In the genomic region with DNA sequence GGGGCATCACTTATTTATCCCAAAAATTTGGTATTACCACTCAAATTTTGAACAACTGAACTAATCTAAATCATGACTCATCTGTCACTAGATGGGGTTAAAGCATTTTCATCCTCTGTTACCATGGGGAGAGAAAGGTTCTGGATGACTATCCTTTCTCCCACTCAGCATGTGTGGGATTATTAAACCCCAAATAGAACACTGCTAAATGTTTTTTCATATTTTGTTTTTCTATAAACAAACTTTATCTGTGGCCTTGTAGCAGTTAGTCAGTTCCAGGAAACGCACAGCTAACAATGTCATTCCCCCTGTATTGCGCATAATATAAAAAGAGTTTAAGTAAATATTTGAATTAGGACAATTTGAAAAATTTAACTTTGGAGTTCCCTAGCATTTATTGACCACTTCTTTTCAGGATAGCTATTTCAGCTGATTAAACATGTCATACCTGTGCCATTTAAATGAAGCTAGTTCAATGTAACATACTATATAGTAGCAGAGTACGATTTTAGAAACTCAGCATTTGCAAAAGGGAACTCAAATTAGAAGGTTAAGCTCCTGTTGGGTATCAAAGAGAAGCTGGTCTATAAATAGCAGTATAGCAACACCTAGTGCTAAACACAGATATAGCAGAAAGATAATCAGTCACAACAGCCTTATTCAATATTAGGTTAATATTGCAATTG, we compare ENCODE assay signal across 8 cellular contexts. TPM values are rescaled to one million over a fixed set of nuclear protein-coding genes. Genes with fewer than 3 reads are reported as not detected.
A peak's percentile ranks its signal among the peaks of the same experiment; 100 is the strongest.
DNase-seq lines count a peak whose midpoint lies in the region; ATAC-seq and TF ChIP-seq lines count a peak whose summit lies in the region.

No MANE protein-coding gene starts in this region.

- ATAC-seq in Right ventricle myocardium inferior, result no peak

- H3K27me3 ChIP-seq in cardiac muscle cell (no peaks in the 10 kb centered on the region), kidney epithelial cell (ENCODE audit: control insufficient read depth, insufficient read depth, low read length) (no peaks in the 10 kb centered on the region)

- H3K36me3 ChIP-seq in cardiac muscle cell, result no peaks in the 10 kb centered on the region
- H3K36me3 ChIP-seq in kidney epithelial cell (ENCODE audit: control insufficient read depth, insufficient read depth, low read length), result no peaks in the 10 kb centered on the region

- TF ChIP-seq CTCF in cardiac muscle cell (IDR thresholded peaks at IDR 0.05; ENCODE audit: low read depth, low read length), result peak; percentile 37
- TF ChIP-seq CTCF in kidney epithelial cell (IDR thresholded peaks at IDR 0.05; ENCODE audit: insufficient read depth, low read length, poor library complexity, severe bottlenecking), result peak; percentile 54
- TF ChIP-seq CTCF in lower leg skin (IDR thresholded peaks at IDR 0.05), result no peak

- H3K4me3 ChIP-seq in cardiac muscle cell (no peak overlapping the region), kidney epithelial cell (ENCODE audit: low read depth, low read length) (no peak overlapping the region), lower leg skin (ENCODE audit: low read depth, poor library complexity, severe bottlenecking) (no peak overlapping the region)

- no peak for TF ChIP-seq POLR2A in lower leg skin (IDR thresholded peaks at IDR 0.05)

- intact Hi-C loops in Right ventricle myocardium inferior (cut with DNase I) (loop anchor here (5.0 to 10.0 kb wide), 3 partner anchors 187 to 481 kb away; no protein-coding TSS in a partner anchor), head of caudate nucleus (cut with DNase I) (loop anchor here (5.0 kb wide), 1 partner anchor 187 kb away; no protein-coding TSS in a partner anchor), lower leg skin (cut with DNase I; ENCODE audit: low total_unique reads) (loop anchor here (10.0 kb wide), 1 partner anchor 179 kb away; no protein-coding TSS in a partner anchor)

- no peaks in the 10 kb centered on the region for H3K9me3 ChIP-seq in cardiac muscle cell (ENCODE audit: low read depth)

- peak overlapping the region; percentile 66 for H3K27ac ChIP-seq in cardiac muscle cell

- DNase-seq in cardiac muscle cell (ENCODE audit: low read depth in 1 of 2, low spot score in 1 of 2) (peak in 1 of 2 donors; percentile 66), Right ventricle myocardium inferior (ENCODE audit: missing footprints) (no peak), HT-29 (ENCODE audit: low spot score) (peak; percentile 44), SW480 (ENCODE audit: low spot score) (peak; percentile 79), kidney epithelial cell (ENCODE audit: low read depth) (no peak), head of caudate nucleus (no peak), lower leg skin (ENCODE audit: low spot score in 2 of 2) (no peak)
- no peak for DNase-seq in activated CD4-positive, CD25-positive, alpha-beta regulatory T cell treated with anti-CD3 and anti-CD28 coated beads, Interleukin-2, amount 50 U/mL, for 72 hours

- peaks cover 36% of the 10 kb centered on the region for H3K4me1 ChIP-seq in cardiac muscle cell (ENCODE audit: low read depth)

- 43 to 54% methylated on average over 3 of the region's 3 CpGs for WGBS in lower leg skin, 2 donors

RNA-seq across cellular contexts. Expression of gene TMEM212, which starts 9.2 kb away (rescaled TPM):
- total RNA-seq in cardiac muscle cell (not detected in 2 replicates), Right ventricle myocardium inferior (not detected), kidney epithelial cell (not detected in 2 replicates), lower leg skin (not detected)
- 0.26 TPM in 1 of 2 replicates, not detected in the other for polyA plus RNA-seq in cardiac muscle cell
- total RNA-seq in HT-29 (2014; rRNA removed; shearing (Covaris generic)), result 0.05 TPM in 1 of 2 replicates, not detected in the other

RNA-seq across cellular contexts. Expression of gene PLD1, which starts 23.6 kb away (rescaled TPM):
- total RNA-seq in cardiac muscle cell, result 15.7 and 35.1 TPM in 2 replicates
- polyA plus RNA-seq in cardiac muscle cell, result 18.3 and 35.2 TPM in 2 replicates
- total RNA-seq in Right ventricle myocardium inferior, result 78.0 TPM
- total RNA-seq in HT-29 (2014; rRNA removed; shearing (Covaris generic)), result 17.3 and 17.9 TPM in 2 replicates
- 5.8 and 7.2 TPM in 2 replicates for total RNA-seq in kidney epithelial cell
- total RNA-seq in lower leg skin, result 10 to 100 TPM; 26.4 to 55.8 (median 48.7) TPM

Comparison
In these comparisons a context has a peak if more than half of its experiments do, and no peak if none do; other contexts are left out.
1. DNase-seq: peak in HT-29 (single experiment) and SW480 (single experiment); none in Right ventricle myocardium inferior (single experiment), kidney epithelial cell (single experiment), activated CD4-positive, CD25-positive, alpha-beta regulatory T cell treated with anti-CD3 and anti-CD28 coated beads, Interleukin-2, amount 50 U/mL, for 72 hours (single experiment), head of caudate nucleus (0 of 42) and lower leg skin (0 of 2).
2. CTCF ChIP-seq: peak in cardiac muscle cell (single experiment) and kidney epithelial cell (single experiment); none in lower leg skin (0 of 3).